ENCODE assay signal across 1 cellular context in the genomic region with DNA sequence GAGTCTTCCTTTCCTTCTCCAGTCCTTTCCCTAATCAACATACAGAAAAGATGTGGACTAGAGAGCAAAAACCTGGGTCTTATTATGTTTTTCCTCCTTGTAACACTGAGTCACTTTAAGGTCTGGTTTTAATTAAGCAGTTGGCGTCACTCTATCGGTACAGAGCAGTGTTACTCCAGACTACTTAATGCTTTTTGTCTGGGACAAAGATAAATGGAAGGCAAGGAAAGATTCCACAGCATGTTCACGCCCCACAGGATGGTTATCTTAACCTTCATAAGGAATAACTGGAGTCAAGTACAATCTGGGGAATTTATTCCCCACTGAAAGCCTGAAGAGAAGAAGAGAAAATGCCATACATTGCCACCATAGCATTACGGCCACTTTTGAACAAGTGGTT.
TF ChIP-seq lines count a peak whose summit lies in the region.

No MANE protein-coding gene starts in this region.

TF ChIP-seq in IMR-90, 13 proteins besides CTCF, POLR2A, EP300 and RAD21 (continued from another document):
- TF ChIP-seq, protein P1, sequence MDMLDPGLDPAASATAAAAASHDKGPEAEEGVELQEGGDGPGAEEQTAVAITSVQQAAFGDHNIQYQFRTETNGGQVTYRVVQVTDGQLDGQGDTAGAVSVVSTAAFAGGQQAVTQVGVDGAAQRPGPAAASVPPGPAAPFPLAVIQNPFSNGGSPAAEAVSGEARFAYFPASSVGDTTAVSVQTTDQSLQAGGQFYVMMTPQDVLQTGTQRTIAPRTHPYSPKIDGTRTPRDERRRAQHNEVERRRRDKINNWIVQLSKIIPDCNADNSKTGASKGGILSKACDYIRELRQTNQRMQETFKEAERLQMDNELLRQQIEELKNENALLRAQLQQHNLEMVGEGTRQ (IDR thresholded peaks at IDR 0.05; ENCODE audit: low read depth, low read length), result no peak
- no peak for TF ChIP-seq CEBPB (IDR thresholded peaks at IDR 0.05; ENCODE audit: low read depth, low read length)
- TF ChIP-seq, protein P2, sequence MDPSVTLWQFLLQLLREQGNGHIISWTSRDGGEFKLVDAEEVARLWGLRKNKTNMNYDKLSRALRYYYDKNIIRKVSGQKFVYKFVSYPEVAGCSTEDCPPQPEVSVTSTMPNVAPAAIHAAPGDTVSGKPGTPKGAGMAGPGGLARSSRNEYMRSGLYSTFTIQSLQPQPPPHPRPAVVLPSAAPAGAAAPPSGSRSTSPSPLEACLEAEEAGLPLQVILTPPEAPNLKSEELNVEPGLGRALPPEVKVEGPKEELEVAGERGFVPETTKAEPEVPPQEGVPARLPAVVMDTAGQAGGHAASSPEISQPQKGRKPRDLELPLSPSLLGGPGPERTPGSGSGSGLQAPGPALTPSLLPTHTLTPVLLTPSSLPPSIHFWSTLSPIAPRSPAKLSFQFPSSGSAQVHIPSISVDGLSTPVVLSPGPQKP (IDR thresholded peaks at IDR 0.05; ENCODE audit: borderline replicate concordance, low read depth, low read length), result no peak
- no peak for TF ChIP-seq MAZ (IDR thresholded peaks at IDR 0.05; ENCODE audit: borderline replicate concordance, low read depth, low read length)
- no peak for TF ChIP-seq NFE2L2 (IDR thresholded peaks at IDR 0.05; ENCODE audit: low read depth, low read length)
